ENCODE assay signal across 28 cellular contexts in genomic region chr13:105904034-105904742, GRCh38.
"Had no signal": no experiment of that assay in that cellular context is flagged by ENCODE, and none has a peak within 500 bp of the region (broad histone marks: within the 10 kb centered on the region; RNA-seq: fewer than 3 reads in every experiment).

No MANE protein-coding gene starts in this region.

- H3K27me3 ChIP-seq: brain microvascular endothelial cell, neural progenitor cell, spleen, upper lobe of left lung had no signal

- H3K4me3 Mint-ChIP-seq: activated T-helper 17 cell treated with anti-CD3 and anti-CD28 coated beads, Interleukin-2, amount 50 U/mL, for 72 hours; dendritic cell treated with granulocyte-macrophage colony-stimulating factor and Interleukin-4, amounts not matched to agents 40 ng/mL and 50 ng/mL, for 4 days; mesothelial cell of epicardium; naive thymus-derived CD8-positive, alpha-beta T cell; neural progenitor cell; T-helper 1 cell treated with Interleukin-12 subunit alpha and Interleukin-12 subunit beta and Interleukin-4 antibody, amounts not matched to agents 30 μg/mL and 1 μg/mL, for 36 hours had no signal

- H3K27ac ChIP-seq: brain microvascular endothelial cell, epithelial cell of prostate, neural progenitor cell, parathyroid adenoma, spleen, upper lobe of left lung, WERI-Rb-1 had no signal

- ATAC-seq: activated CD4-positive, CD25-positive, alpha-beta regulatory T cell treated with anti-CD3 and anti-CD28 coated beads, Interleukin-2, amount 50 U/mL, for 24 hours; activated T-helper 17 cell treated with anti-CD3 and anti-CD28 coated beads, Interleukin-2, amount 50 U/mL, for 72 hours; left ventricle myocardium superior; naive thymus-derived CD8-positive, alpha-beta T cell; right cardiac atrium had no signal

- H3K36me3 Mint-ChIP-seq: mesothelial cell of epicardium; naive thymus-derived CD8-positive, alpha-beta T cell; neural progenitor cell had no signal

- H3K36me3 ChIP-seq: brain microvascular endothelial cell, neural progenitor cell, spleen, upper lobe of left lung, WERI-Rb-1 had no signal

- H3K9me3 ChIP-seq: spleen, upper lobe of left lung had no signal

- H3K4me3 ChIP-seq: neural progenitor cell, spleen, upper lobe of left lung had no signal

- H3K27ac Mint-ChIP-seq: activated T-helper 17 cell treated with anti-CD3 and anti-CD28 coated beads, Interleukin-2, amount 50 U/mL, for 72 hours; dendritic cell treated with granulocyte-macrophage colony-stimulating factor and Interleukin-4, amounts not matched to agents 40 ng/mL and 50 ng/mL, for 4 days; mesothelial cell of epicardium; neural progenitor cell; T-helper 1 cell treated with Interleukin-12 subunit alpha and Interleukin-12 subunit beta and Interleukin-4 antibody, amounts not matched to agents 30 μg/mL and 1 μg/mL, for 36 hours had no signal

- H3K4me1 ChIP-seq: neural progenitor cell, parathyroid adenoma, spleen, upper lobe of left lung had no signal

- DNase-seq: activated CD4-positive, alpha-beta T cell treated with anti-CD3 and anti-CD28 coated beads for 48 hours; activated CD4-positive, alpha-beta T cell treated with anti-CD3 and anti-CD28 coated beads, Interleukin-2, amount 50 U/mL, for 48 hours; activated CD8-positive, alpha-beta memory T cell treated with anti-CD3 and anti-CD28 coated beads for 24 hours; activated gamma-delta T cell treated with Interleukin-2 at 50 U/mL for 16 hours; activated naive CD4-positive, alpha-beta T cell treated with anti-CD3 and anti-CD28 coated beads, Interleukin-2, amount 50 U/mL, for 16 hours; activated T-cell treated with anti-CD3 and anti-CD28 coated beads, Interleukin-2, amount 50 U/mL, for 1 hour; amniotic stem cell; brain microvascular endothelial cell; caudate nucleus; effector CD4-positive, alpha-beta T cell; left ventricle myocardium superior; naive thymus-derived CD8-positive, alpha-beta T cell; occipital lobe; right cardiac atrium; spleen; stimulated activated naive CD4-positive, alpha-beta T cell treated with Interleukin-2 at 50 U/mL for 16 hours; SW 1271; T-helper 9 cell; upper lobe of left lung; WERI-Rb-1 had no signal

- H3K9me3 Mint-ChIP-seq: activated T-helper 17 cell treated with anti-CD3 and anti-CD28 coated beads, Interleukin-2, amount 50 U/mL, for 72 hours; naive thymus-derived CD8-positive, alpha-beta T cell; T-helper 1 cell treated with Interleukin-12 subunit alpha and Interleukin-12 subunit beta and Interleukin-4 antibody, amounts not matched to agents 30 μg/mL and 1 μg/mL, for 36 hours had no signal

- H3K9ac ChIP-seq: neural progenitor cell, parathyroid adenoma had no signal

- H3K27me3 Mint-ChIP-seq: dendritic cell treated with granulocyte-macrophage colony-stimulating factor and Interleukin-4, amounts not matched to agents 40 ng/mL and 50 ng/mL, for 4 days had no signal
